ENCODE assay signal across 25 cellular contexts in genomic region chr10:56507033-56507432, GRCh38.
"Had no signal": no experiment of that assay in that cellular context is flagged by ENCODE, and none has a peak within 500 bp of the region (broad histone marks: within the 10 kb centered on the region; RNA-seq: fewer than 3 reads in every experiment).

No MANE protein-coding gene starts in this region.

- H3K4me2 ChIP-seq: neural progenitor cell had no signal

- H3K27me3 ChIP-seq: neural progenitor cell, neutrophil, ovary, spleen, suprapubic skin, tibial artery, upper lobe of right lung had no signal

- H3K9ac ChIP-seq: neural progenitor cell had no signal

- H3K4me1 ChIP-seq: left ventricle myocardium inferior, neural progenitor cell, prostate gland, spleen, suprapubic skin, tibial artery, upper lobe of right lung had no signal

- ATAC-seq: natural killer cell; right cardiac atrium; sciatic nerve; stimulated activated effector memory CD8-positive, alpha-beta T cell treated with anti-CD3 and anti-CD28 coated beads, Interleukin-12 subunit alpha, Interleukin-12 subunit beta, amount 100 ng/mL, for 72 hours; upper lobe of right lung had no signal

- H3K9me3 ChIP-seq: left ventricle myocardium inferior, neutrophil, ovary, prostate gland, suprapubic skin, thoracic aorta, tibial artery, upper lobe of right lung had no signal

- H3K36me3 ChIP-seq: left ventricle myocardium inferior, neural progenitor cell, neutrophil, ovary, prostate gland, spleen, suprapubic skin, thoracic aorta, tibial artery, upper lobe of right lung had no signal

- H2AFZ ChIP-seq: neural progenitor cell had no signal

- DNase-seq: islet precursor cell; left ventricle myocardium inferior; mesendoderm; naive B cell; natural killer cell; nephron progenitor cell; occipital lobe; ovary; retina; right cardiac atrium; spleen; stimulated activated CD4-positive, alpha-beta T cell treated with anti-CD3 and anti-CD28 coated beads, Interleukin-4, amount 100 ng/mL, for 24 hours; stimulated activated naive CD4-positive, alpha-beta T cell; tibial artery; trophoblast cell; upper lobe of right lung had no signal

- H3K4me3 ChIP-seq: left ventricle myocardium inferior, lung, neural progenitor cell, ovary, prostate gland, skin epidermis, spleen, suprapubic skin, thoracic aorta, tibial artery, upper lobe of right lung had no signal

- H3K27ac ChIP-seq: left ventricle myocardium inferior, neural progenitor cell, neutrophil, ovary, prostate gland, skin epidermis, spleen, suprapubic skin, thoracic aorta, tibial artery, upper lobe of right lung had no signal
